In the genomic region with DNA sequence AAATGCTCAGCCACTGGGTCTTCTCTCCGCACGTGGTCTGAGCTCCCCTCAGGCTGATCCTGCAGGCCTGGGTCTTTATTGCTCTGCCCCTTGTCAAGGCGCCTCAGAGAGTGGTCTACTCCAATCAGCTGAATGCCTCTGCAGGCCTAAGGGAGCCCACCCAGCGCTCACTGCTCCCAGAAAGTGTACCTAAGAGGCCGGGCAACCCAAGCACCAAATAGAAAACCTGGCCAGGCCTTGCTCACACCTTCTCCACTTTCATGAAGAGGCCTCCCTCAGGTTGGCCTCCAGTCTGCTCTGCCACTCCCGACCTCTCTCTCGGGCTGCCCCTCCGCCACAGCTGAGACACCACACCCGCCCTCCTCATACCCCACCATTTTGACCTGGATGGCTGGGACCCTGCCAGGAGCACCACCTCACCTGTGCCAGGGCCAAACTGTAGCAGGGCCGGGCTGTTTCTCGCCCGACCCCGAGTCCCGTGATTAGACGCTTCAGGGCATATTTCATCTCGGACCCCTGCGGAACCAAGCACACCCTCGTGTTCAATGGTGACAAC, we compare ENCODE assay signal across 8 cellular contexts. TPM values are rescaled to one million over a fixed set of nuclear protein-coding genes. Genes with fewer than 3 reads are reported as not detected.
DNase-seq lines count a peak whose midpoint lies in the region; ATAC-seq, FAIRE-seq and TF ChIP-seq lines count a peak whose summit lies in the region.

No MANE protein-coding gene starts in this region.

- H3K27me3 ChIP-seq in H7 (ENCODE audit: control insufficient read depth, insufficient read depth, low read length), result no peaks in the 10 kb centered on the region
- H3K27me3 ChIP-seq in WERI-Rb-1 (ENCODE audit: insufficient read depth, low read depth, severe bottlenecking), result no peaks in the 10 kb centered on the region
- no peaks in the 10 kb centered on the region for H3K27me3 ChIP-seq in right atrium auricular region
- no peaks in the 10 kb centered on the region for H3K27me3 ChIP-seq in spleen (replicated peaks in 1 of 7)

- H3K4me3 ChIP-seq in H7 (ENCODE audit: insufficient read depth, low read depth, low read length), result peak overlapping the region; percentile 98
- H3K4me3 ChIP-seq in WERI-Rb-1 (ENCODE audit: low read depth, low read length), result peak overlapping the region; percentile 89
- H3K4me3 ChIP-seq in right atrium auricular region, result peak overlapping the region; percentile 78 to 90
- peak overlapping the region; percentile 72 to 100 (median 96) for H3K4me3 ChIP-seq in spleen

- H3K36me3 ChIP-seq in H7 (replicated peaks; ENCODE audit: control insufficient read depth, insufficient read depth, low read length) (peaks cover 36% of the 10 kb centered on the region), WERI-Rb-1 (peaks cover 44% of the 10 kb centered on the region), right atrium auricular region (peaks cover 36% of the 10 kb centered on the region), spleen (peaks cover 3 to 46% (median 41%) of the 10 kb centered on the region in 6 donors)

- WGBS in spleen, 5 donors, result 15 to 22% (median 16%) methylated on average over 16 to 18 of the region's 18 CpGs

- H3K4me1 ChIP-seq in right atrium auricular region (peaks cover 0 to 22% of the 10 kb centered on the region in 2 donors), spleen (peaks cover 11 to 47% (median 27%) of the 10 kb centered on the region in 6 donors)

- intact Hi-C loops in spleen (cut with DNase I; ENCODE audit: low total_unique reads), result no loop called here

- FAIRE-seq in HTR-8/SVneo (lab: Jason Lieb, UNC), result no peak

- no peak for TF ChIP-seq CTCF in WERI-Rb-1 (IDR thresholded peaks at IDR 0.05; ENCODE audit: low read depth, low read length)
- no peak for TF ChIP-seq CTCF in right atrium auricular region (IDR thresholded peaks at IDR 0.05)
- no peak for TF ChIP-seq CTCF in spleen (IDR thresholded peaks at IDR 0.05 in 8 of 11, conservative IDR thresholded peaks at IDR 0.05 in 3 of 11)

- H3K9me3 ChIP-seq in WERI-Rb-1 (ENCODE audit: severe bottlenecking) (no peaks in the 10 kb centered on the region), right atrium auricular region (no peaks in the 10 kb centered on the region), spleen (no peaks in the 10 kb centered on the region)

- DNase-seq in H7, result peak; percentile 73
- no peak for DNase-seq in WERI-Rb-1
- no peak for DNase-seq in right atrium auricular region (ENCODE audit: low spot score)
- DNase-seq in spleen, result no peak
- DNase-seq in SHP77 (lab: John Stamatoyannopoulos, UW), result no peak
- DNase-seq in HTR-8/SVneo (ENCODE audit: insufficient read length, low spot score), result no peak

- ATAC-seq in HG02678 (IDR thresholded peaks at IDR 0.05; ENCODE audit: unreplicated experiment) (no peak), GM21529 (IDR thresholded peaks at IDR 0.05; ENCODE audit: unreplicated experiment) (no peak)

- no peak for TF ChIP-seq POLR2A in spleen (IDR thresholded peaks at IDR 0.05)

- peak overlapping the region; percentile 92 for H3K27ac ChIP-seq in WERI-Rb-1
- peak overlapping the region; percentile 80 to 84 for H3K27ac ChIP-seq in right atrium auricular region
- peak overlapping the region in 7 of 8 donors; percentile 30 to 95 (median 90) for H3K27ac ChIP-seq in spleen

RNA-seq across cellular contexts. Expression of a gene that starts 0.7 kb away (rescaled TPM):
- 140 and 149 TPM in 2 replicates for total RNA-seq in H7 (2014; rRNA removed; shearing (Covaris generic))
- 10 to 100 TPM; 19.6 to 25.8 TPM for total RNA-seq in right atrium auricular region
- 10 to 100 TPM; 37.1 to 71.2 (median 54.4) TPM for total RNA-seq in spleen
- 10 to 100 TPM; 24.7 to 48.6 (median 35.5) TPM for polyA plus RNA-seq in spleen

RNA-seq across cellular contexts. Expression of a gene that starts 5.9 kb away (rescaled TPM):
- total RNA-seq in H7 (2014; rRNA removed; shearing (Covaris generic)), result not detected in 2 replicates
- not detected for total RNA-seq in right atrium auricular region
- total RNA-seq in spleen, result under 1 TPM in 1 of 7 donors, not detected in 6; 0.42 TPM
- under 1 TPM in 1 of 3 donors, not detected in 2; 0.03 TPM for polyA plus RNA-seq in spleen

RNA-seq across cellular contexts. Expression of a gene that starts 29.8 kb away (rescaled TPM):
- total RNA-seq in H7 (2014; rRNA removed; shearing (Covaris generic)), result 1.4 and 1.9 TPM in 2 replicates
- 10 to 100 TPM; 21.1 to 41.6 TPM for total RNA-seq in right atrium auricular region
- 1 to 10 TPM in 2 of 7 donors, under 1 TPM in 5; 0.42 to 1.5 (median 0.97) TPM for total RNA-seq in spleen
- polyA plus RNA-seq in spleen, result under 1 TPM; 0.22 to 0.67 (median 0.36) TPM

RNA-seq across cellular contexts. Expression of a gene that starts 55.8 kb away (rescaled TPM):
- total RNA-seq in H7 (2014; rRNA removed; shearing (Covaris generic)), result 1.8 and 2.1 TPM in 2 replicates
- total RNA-seq in right atrium auricular region (10 to 100 TPM in 1 of 2 donors, 1 to 10 TPM in 1; 7.2 to 16.8 TPM), spleen (10 to 100 TPM; 19.6 to 53.5 (median 36.6) TPM)
- polyA plus RNA-seq in spleen, result 10 to 100 TPM in 2 of 3 donors, 1 to 10 TPM in 1; 8.1 to 20.4 (median 13.2) TPM
